ENCODE assay signal across 12 cellular contexts in the genomic region with DNA sequence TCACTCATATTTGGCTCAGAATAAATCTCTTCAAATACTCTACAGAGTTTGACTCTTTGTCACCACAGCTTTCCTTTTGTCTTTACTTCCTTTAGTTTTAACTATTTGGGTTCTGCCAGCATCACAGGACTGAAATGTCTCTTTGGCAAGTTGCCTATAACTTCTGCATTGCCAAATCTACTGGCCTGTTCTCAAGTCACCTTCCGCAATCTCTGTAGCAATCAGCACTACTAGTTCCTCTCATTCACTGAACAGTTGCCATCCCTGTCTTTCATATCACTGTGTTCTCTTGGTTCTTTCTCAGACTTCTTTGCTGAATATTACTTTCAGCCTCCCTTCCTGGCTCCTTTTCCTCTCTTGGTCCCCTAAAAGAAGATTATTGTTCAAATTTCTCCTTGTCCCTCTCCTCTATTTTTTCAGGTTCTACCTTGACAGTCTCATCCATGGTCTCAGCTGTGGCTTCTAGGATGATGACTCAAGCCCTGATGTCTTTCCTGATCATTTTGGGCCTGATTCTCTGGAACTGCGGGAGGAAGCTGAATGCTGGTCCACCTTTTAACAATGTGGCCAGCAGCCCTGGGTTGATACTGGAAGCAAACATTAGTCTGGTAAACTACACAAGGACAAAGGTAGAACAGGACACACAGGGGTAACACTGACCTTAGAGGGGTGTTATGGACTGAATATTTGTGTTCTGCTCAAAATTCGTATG. TPM values are rescaled to one million over a fixed set of nuclear protein-coding genes. Genes with fewer than 3 reads are reported as not detected.
DNase-seq lines count a peak whose midpoint lies in the region; ATAC-seq and TF ChIP-seq lines count a peak whose summit lies in the region.
"Had no signal": no experiment of that assay in that cellular context is flagged by ENCODE, and none has a peak within 500 bp of the region (broad histone marks: within the 10 kb centered on the region; RNA-seq: fewer than 3 reads in every experiment).

No MANE protein-coding gene starts in this region.

- no peaks in the 10 kb centered on the region for H3K36me3 Mint-ChIP-seq in mesothelial cell of epicardium
- H3K36me3 Mint-ChIP-seq: naive B cell had no signal

- H3K9me3 Mint-ChIP-seq in mesothelial cell of epicardium = peaks cover 6% of the 10 kb centered on the region
- H3K9me3 Mint-ChIP-seq: activated CD8-positive, alpha-beta T cell treated with anti-CD3 and anti-CD28 coated beads for 36 hours; activated T-helper 2 cell treated with anti-CD3 and anti-CD28 coated beads, Interferon-gamma antibody, Interleukin-2, Interleukin-4, amounts not matched to agents 10 μg/mL and 5 μg/mL and 100 μg/mL, durations not matched to agents 14 hours and 24 hours and 36 hours had no signal

- no peak overlapping the region for H3K4me3 Mint-ChIP-seq in mesothelial cell of epicardium
- H3K4me3 Mint-ChIP-seq: activated CD8-positive, alpha-beta T cell treated with anti-CD3 and anti-CD28 coated beads for 36 hours had no signal

- peaks cover 42% of the 10 kb centered on the region for H3K4me1 Mint-ChIP-seq in mesothelial cell of epicardium
- H3K4me1 Mint-ChIP-seq: naive B cell had no signal

- TF ChIP-seq CTCF in mesothelial cell of epicardium (IDR thresholded peaks at IDR 0.05; ENCODE audit: unreplicated experiment) = no peak

- no peak for ATAC-seq in stimulated activated naive CD8-positive, alpha-beta T cell treated with anti-CD3 and anti-CD28 coated beads, Interleukin-15, Interleukin-2, amounts not matched to agents 100 U/mL and 50 U/mL, for 24 hours
- ATAC-seq in HG02973 (IDR thresholded peaks at IDR 0.05; ENCODE audit: unreplicated experiment) = no peak
- ATAC-seq: activated CD8-positive, alpha-beta T cell treated with anti-CD3 and anti-CD28 coated beads for 36 hours had no signal

- peak; percentile 39 for DNase-seq in CD1c-positive myeloid dendritic cell (ENCODE audit: extremely low spot score)
- DNase-seq in MV-4-11 (lab: John Stamatoyannopoulos, UW) = peak; percentile 84
- DNase-seq in dermis blood vessel endothelial cell = peak; percentile 59
- DNase-seq in mesothelial cell of epicardium (ENCODE audit: low spot score in 2 of 2, unreplicated experiment in 2 of 2) = no peak
- no peak for DNase-seq in stimulated activated naive CD8-positive, alpha-beta T cell treated with anti-CD3 and anti-CD28 coated beads, Interleukin-15, Interleukin-2, amounts not matched to agents 100 U/mL and 50 U/mL, for 24 hours
- no peak for DNase-seq in NCI-H1105 treated with DMSO at 0.1 percent for 48 hours (lab: John Stamatoyannopoulos, UW)
- no peak for DNase-seq in amniotic stem cell (lab: John Stamatoyannopoulos, UW)
- DNase-seq: activated CD8-positive, alpha-beta T cell treated with anti-CD3 and anti-CD28 coated beads for 36 hours; naive B cell; NCI-H1048 had no signal

- H3K27me3 Mint-ChIP-seq in mesothelial cell of epicardium (ENCODE audit: low read depth) = no peaks in the 10 kb centered on the region

- H3K27ac Mint-ChIP-seq in mesothelial cell of epicardium = peak overlapping the region; percentile 5
- H3K27ac Mint-ChIP-seq: activated CD8-positive, alpha-beta T cell treated with anti-CD3 and anti-CD28 coated beads for 36 hours; activated T-helper 2 cell treated with anti-CD3 and anti-CD28 coated beads, Interferon-gamma antibody, Interleukin-2, Interleukin-4, amounts not matched to agents 10 μg/mL and 5 μg/mL and 100 μg/mL, durations not matched to agents 14 hours and 24 hours and 36 hours; naive B cell had no signal

RNA-seq across cellular contexts. Expression of a gene that starts 44.0 kb away (rescaled TPM):
- total RNA-seq in dermis blood vessel endothelial cell = 101 and 119 TPM in 2 replicates
- total RNA-seq in mesothelial cell of epicardium = 58.0 to 62.4 TPM (median 62.0 TPM) in 3 replicates
- total RNA-seq: activated CD8-positive, alpha-beta T cell treated with anti-CD3 and anti-CD28 coated beads for 36 hours had no signal

Comparison
In these comparisons a context has a peak if more than half of its experiments do, and no peak if none do; other contexts are left out.
1. DNase-seq: peak in CD1c-positive myeloid dendritic cell (single experiment), MV-4-11 (single experiment) and dermis blood vessel endothelial cell (single experiment); none in mesothelial cell of epicardium (0 of 2), stimulated activated naive CD8-positive, alpha-beta T cell treated with anti-CD3 and anti-CD28 coated beads, Interleukin-15, Interleukin-2, amounts not matched to agents 100 U/mL and 50 U/mL, for 24 hours (single experiment), NCI-H1105 treated with DMSO at 0.1 percent for 48 hours (single experiment) and amniotic stem cell (single experiment).